ENCODE assay signal across 20 cellular contexts in genomic region chr2:1495676-1496393, GRCh38.
A peak's percentile ranks its signal among the peaks of the same experiment; 100 is the strongest.
DNase-seq lines count a peak whose midpoint lies in the region; ATAC-seq and TF ChIP-seq lines count a peak whose summit lies in the region.
"Had no signal": no experiment of that assay in that cellular context is flagged by ENCODE, and none has a peak within 500 bp of the region (broad histone marks: within the 10 kb centered on the region; RNA-seq: fewer than 3 reads in every experiment).

No MANE protein-coding gene starts in this region.

- no peaks in the 10 kb centered on the region for H3K27me3 Mint-ChIP-seq in activated CD4-positive, alpha-beta memory T cell treated with anti-CD3 and anti-CD28 coated beads for 36 hours
- no peaks in the 10 kb centered on the region for H3K27me3 Mint-ChIP-seq in activated CD4-positive, alpha-beta memory T cell treated with anti-CD3 and anti-CD28 coated beads, Interleukin-2, amount 10 ng/mL, durations not matched to agents 7 days and 5 days
- H3K27me3 Mint-ChIP-seq in WTC11 (ENCODE audit: low read depth) = no peaks in the 10 kb centered on the region
- H3K27me3 Mint-ChIP-seq: CD4-positive, alpha-beta memory T cell had no signal

- H3K9me3 Mint-ChIP-seq in activated CD4-positive, alpha-beta memory T cell treated with anti-CD3 and anti-CD28 coated beads for 36 hours = no peaks in the 10 kb centered on the region
- no peaks in the 10 kb centered on the region for H3K9me3 Mint-ChIP-seq in activated CD4-positive, alpha-beta memory T cell treated with anti-CD3 and anti-CD28 coated beads, Interleukin-2, amount 10 ng/mL, durations not matched to agents 7 days and 5 days
- no peaks in the 10 kb centered on the region for H3K9me3 Mint-ChIP-seq in WTC11
- H3K9me3 Mint-ChIP-seq: CD4-positive, alpha-beta memory T cell had no signal

- H4K20me1 ChIP-seq in osteoblast (ENCODE audit: insufficient read depth, low read length) = no peaks in the 10 kb centered on the region

- H3K9me3 ChIP-seq in osteoblast (ENCODE audit: low read depth, low read length) = no peaks in the 10 kb centered on the region
- no peaks in the 10 kb centered on the region for H3K9me3 ChIP-seq in transverse colon
- H3K9me3 ChIP-seq: MG63 had no signal

- DNase-seq in activated CD4-positive, alpha-beta memory T cell treated with anti-CD3 and anti-CD28 coated beads for 36 hours = peak; percentile 1
- no peak for DNase-seq in activated CD4-positive, alpha-beta memory T cell treated with anti-CD3 and anti-CD28 coated beads, Interleukin-2, amount 10 ng/mL, durations not matched to agents 7 days and 5 days
- peak; percentile 4 for DNase-seq in WTC11 (ENCODE audit: low spot score)
- peak; percentile 66 for DNase-seq in osteoblast (ENCODE audit: insufficient read length, low spot score, missing footprints)
- DNase-seq in transverse colon = peak; percentile 23
- no peak for DNase-seq in NCI-H774 (lab: John Stamatoyannopoulos, UW)
- DNase-seq: 8988T; CD4-positive, alpha-beta memory T cell; DMS79; KG1; MG63; NCI-H1092 treated with DMSO at 0.1 percent for 48 hours; NCI-H2081 treated with DMSO at 0.1 percent for 48 hours; NCI-H510A; NCI-H82; PC-9 had no signal

- H3K4me2 ChIP-seq in osteoblast (ENCODE audit: insufficient read depth, low read length) = no peak overlapping the region
- H3K4me2 ChIP-seq: PC-9 had no signal

- POLR2A ChIA-PET in activated CD4-positive, alpha-beta memory T cell treated with anti-CD3 and anti-CD28 coated beads for 36 hours (lab: Charles Lee) = no interaction called here
- POLR2A ChIA-PET in activated CD4-positive, alpha-beta memory T cell treated with anti-CD3 and anti-CD28 coated beads, Interleukin-2, amount 10 ng/mL, durations not matched to agents 7 days and 5 days (lab: Charles Lee) = no interaction called here
- POLR2A ChIA-PET in WTC11 (lab: Charles Lee) = no interaction called here

- H3K4me1 Mint-ChIP-seq in activated CD4-positive, alpha-beta memory T cell treated with anti-CD3 and anti-CD28 coated beads for 36 hours (ENCODE audit: low read depth) = no peaks in the 10 kb centered on the region
- peaks cover 9% of the 10 kb centered on the region for H3K4me1 Mint-ChIP-seq in activated CD4-positive, alpha-beta memory T cell treated with anti-CD3 and anti-CD28 coated beads, Interleukin-2, amount 10 ng/mL, durations not matched to agents 7 days and 5 days
- peaks cover 6% of the 10 kb centered on the region; the same call in 1 of the 2 replicates for H3K4me1 Mint-ChIP-seq in WTC11

- H3K27ac ChIP-seq in osteoblast (ENCODE audit: low read depth, low read length) = no peak overlapping the region
- H3K27ac ChIP-seq in transverse colon = no peak overlapping the region
- H3K27ac ChIP-seq: PC-9 had no signal

- H3K36me3 ChIP-seq in osteoblast (ENCODE audit: insufficient read depth, low read length) (no peaks in the 10 kb centered on the region), transverse colon (no peaks in the 10 kb centered on the region)
- H3K36me3 ChIP-seq: MG63 had no signal

- H2AFZ ChIP-seq in osteoblast (ENCODE audit: low read length) = no peak overlapping the region
- H2AFZ ChIP-seq: PC-9 had no signal

- WGBS in transverse colon (ENCODE audit: low coverage in 1 of 2), 2 donors = 60 to 66% methylated on average over 3 to 21 of the region's 23 CpGs

- TF ChIP-seq CTCF in WTC11 (IDR thresholded peaks at IDR 0.05) = no peak
- TF ChIP-seq CTCF in osteoblast (IDR thresholded peaks at IDR 0.05; ENCODE audit: extremely low read depth, low read depth, low read length) = no peak
- no peak for TF ChIP-seq CTCF in transverse colon (IDR thresholded peaks at IDR 0.05)

- TF ChIP-seq EP300 in transverse colon (IDR thresholded peaks at IDR 0.05; ENCODE audit: low read depth) = no peak

- no peak overlapping the region for H3K4me3 Mint-ChIP-seq in activated CD4-positive, alpha-beta memory T cell treated with anti-CD3 and anti-CD28 coated beads for 36 hours
- no peak overlapping the region for H3K4me3 Mint-ChIP-seq in activated CD4-positive, alpha-beta memory T cell treated with anti-CD3 and anti-CD28 coated beads, Interleukin-2, amount 10 ng/mL, durations not matched to agents 7 days and 5 days
- H3K4me3 Mint-ChIP-seq in WTC11 = no peak overlapping the region

- no peak for TF ChIP-seq POLR2A in transverse colon (IDR thresholded peaks at IDR 0.05)

- CTCF ChIA-PET in activated CD4-positive, alpha-beta memory T cell treated with anti-CD3 and anti-CD28 coated beads for 36 hours (lab: Charles Lee) = interaction anchor here (0.6 kb wide), 1 partner anchor 26 kb away, joined by 3 read pairs; no protein-coding TSS in a partner anchor
- CTCF ChIA-PET in activated CD4-positive, alpha-beta memory T cell treated with anti-CD3 and anti-CD28 coated beads, Interleukin-2, amount 10 ng/mL, durations not matched to agents 7 days and 5 days (lab: Charles Lee) = interaction anchor here (0.7 kb wide), 1 partner anchor 49 kb away, joined by 3 read pairs; no protein-coding TSS in a partner anchor
- CTCF ChIA-PET in WTC11 (lab: Charles Lee) = interaction anchor here (0.7 to 3.2 kb wide), 2 partner anchors 55 to 1070 kb away, joined by 5 to 8 read pairs; no protein-coding TSS in a partner anchor

- ATAC-seq in WTC11 = no peak
- no peak for ATAC-seq in HG02763 (IDR thresholded peaks at IDR 0.05; ENCODE audit: unreplicated experiment)
- ATAC-seq in HG03432 (IDR thresholded peaks at IDR 0.05; ENCODE audit: unreplicated experiment) = no peak
- ATAC-seq: HCT116, HepG2 had no signal

- no peaks in the 10 kb centered on the region for H3K27me3 ChIP-seq in osteoblast (ENCODE audit: insufficient read depth, low read length)
- H3K27me3 ChIP-seq in transverse colon = no peaks in the 10 kb centered on the region
- H3K27me3 ChIP-seq: MG63 had no signal

- H3K36me3 Mint-ChIP-seq in activated CD4-positive, alpha-beta memory T cell treated with anti-CD3 and anti-CD28 coated beads for 36 hours = no peaks in the 10 kb centered on the region
- H3K36me3 Mint-ChIP-seq in activated CD4-positive, alpha-beta memory T cell treated with anti-CD3 and anti-CD28 coated beads, Interleukin-2, amount 10 ng/mL, durations not matched to agents 7 days and 5 days (ENCODE audit: low read depth) = no peaks in the 10 kb centered on the region
- no peaks in the 10 kb centered on the region for H3K36me3 Mint-ChIP-seq in WTC11
- H3K36me3 Mint-ChIP-seq: CD4-positive, alpha-beta memory T cell had no signal

- H3K4me3 ChIP-seq in osteoblast (ENCODE audit: insufficient read depth, low read length) (no peak overlapping the region), transverse colon (no peak overlapping the region)
- H3K4me3 ChIP-seq: MG63, PC-9 had no signal

- H3K27ac Mint-ChIP-seq in activated CD4-positive, alpha-beta memory T cell treated with anti-CD3 and anti-CD28 coated beads for 36 hours = no peak overlapping the region
- no peak overlapping the region for H3K27ac Mint-ChIP-seq in activated CD4-positive, alpha-beta memory T cell treated with anti-CD3 and anti-CD28 coated beads, Interleukin-2, amount 10 ng/mL, durations not matched to agents 7 days and 5 days
- H3K27ac Mint-ChIP-seq in WTC11 = no peak overlapping the region

- intact Hi-C loops in activated CD4-positive, alpha-beta memory T cell treated with anti-CD3 and anti-CD28 coated beads for 36 hours (cut with micrococcal nuclease) = no loop called here
- intact Hi-C loops in transverse colon (cut with DNase I; ENCODE audit: low total_unique reads) = no loop called here

- H3K4me1 ChIP-seq in osteoblast (ENCODE audit: insufficient read depth, low read length) = no peaks in the 10 kb centered on the region
- H3K4me1 ChIP-seq in transverse colon = peaks cover 0 to 16% (median 0%) of the 10 kb centered on the region in 4 donors

- in situ Hi-C loops in transverse colon (cut with MboI; ENCODE audit: low pct_ligation_motif_present in 1 of 4, low pct_unique_long_range_greater_than_20kb in 1 of 4, low sequenced_read_pairs in 3 of 4) = no loop called here

- H3K79me2 ChIP-seq in osteoblast (ENCODE audit: insufficient read depth, low read length) = no peaks in the 10 kb centered on the region

TF ChIP-seq in WTC11, 78 proteins besides CTCF, POLR2A, EP300 and RAD21 (continues in another document):
- TF ChIP-seq AR (CRISPR knock-in tag; IDR thresholded peaks at IDR 0.05) = no peak
- TF ChIP-seq CREM (CRISPR knock-in tag; IDR thresholded peaks at IDR 0.05) = no peak
- no peak for TF ChIP-seq ZNF423 (CRISPR knock-in tag; IDR thresholded peaks at IDR 0.05)
- TF ChIP-seq PREB (CRISPR knock-in tag; IDR thresholded peaks at IDR 0.05; ENCODE audit: borderline replicate concordance) = no peak
- TF ChIP-seq TEAD4 (CRISPR knock-in tag; IDR thresholded peaks at IDR 0.05) = no peak
- TF ChIP-seq NFE2L1 (CRISPR knock-in tag; IDR thresholded peaks at IDR 0.05) = no peak
- TF ChIP-seq ZNF263 (CRISPR knock-in tag; IDR thresholded peaks at IDR 0.05; ENCODE audit: low read depth) = no peak
- no peak for TF ChIP-seq KAT7 (CRISPR knock-in tag; IDR thresholded peaks at IDR 0.05; ENCODE audit: borderline replicate concordance)

Comparison
In these comparisons a context has a peak if more than half of its experiments do, and no peak if none do; other contexts are left out.
1. DNase-seq: peak in activated CD4-positive, alpha-beta memory T cell treated with anti-CD3 and anti-CD28 coated beads for 36 hours (single experiment), WTC11 (single experiment), osteoblast (single experiment) and transverse colon (single experiment); none in activated CD4-positive, alpha-beta memory T cell treated with anti-CD3 and anti-CD28 coated beads, Interleukin-2, amount 10 ng/mL, durations not matched to agents 7 days and 5 days (single experiment) and NCI-H774 (single experiment).